In the genomic region with DNA sequence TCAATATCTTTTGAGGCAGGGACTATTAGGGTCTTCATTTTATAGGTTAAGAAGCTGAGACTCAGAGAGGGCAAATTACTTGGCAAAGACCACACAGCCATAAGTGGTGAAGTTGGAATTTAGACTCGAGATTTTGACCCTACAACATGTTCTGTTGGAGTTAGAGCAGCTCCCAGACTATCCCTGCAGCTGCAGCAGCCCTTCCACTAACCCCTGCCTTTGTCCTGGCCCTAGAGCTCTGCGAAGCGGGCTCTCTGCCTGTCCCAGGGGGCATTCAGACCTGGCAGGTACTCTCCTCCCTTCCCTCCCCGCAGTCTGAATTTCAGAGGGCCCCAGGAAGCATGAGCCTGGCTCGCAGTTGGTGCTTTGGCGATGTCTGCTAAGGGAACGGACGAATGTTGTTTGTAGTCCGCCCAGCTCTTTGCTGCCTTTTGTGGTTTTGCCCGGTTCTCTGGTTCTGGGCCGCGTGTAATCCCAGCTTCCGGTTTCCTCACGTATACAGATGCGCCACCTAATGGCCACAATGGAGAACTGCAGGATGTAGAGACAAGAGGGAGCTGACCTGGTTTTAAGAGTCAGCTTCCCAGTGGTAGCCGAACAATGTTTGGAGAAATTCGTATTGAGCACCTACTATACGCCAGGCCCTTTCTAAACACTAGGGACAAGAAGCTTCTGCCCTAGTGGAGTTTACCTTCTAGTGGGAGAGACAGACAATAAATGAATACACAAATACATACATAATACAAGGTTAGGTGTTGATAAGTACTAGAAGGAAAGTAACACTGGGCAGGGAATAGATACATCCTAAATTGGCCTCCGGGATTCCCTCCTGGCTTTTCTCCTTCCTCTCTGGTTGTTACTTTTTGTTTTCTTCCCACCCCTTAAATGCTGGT, we compare ENCODE assay signal across 1 cellular context.
TF ChIP-seq lines count a peak whose summit lies in the region.

No MANE protein-coding gene starts in this region.

TF ChIP-seq in H1, 55 proteins besides CTCF, POLR2A, EP300 and RAD21 (continued from another document):
- no peak for TF ChIP-seq CHD1 (IDR thresholded peaks at IDR 0.05; ENCODE audit: low read depth, low read length)
- no peak for TF ChIP-seq CBX8 (IDR thresholded peaks at IDR 0.05; ENCODE audit: borderline replicate concordance, low read depth, low read length)
- no peak for TF ChIP-seq HDAC2 (IDR thresholded peaks at IDR 0.05; ENCODE audit: borderline replicate concordance in 1 of 2, low read depth in 2 of 2, low read length in 2 of 2)
- TF ChIP-seq, protein P1, sequence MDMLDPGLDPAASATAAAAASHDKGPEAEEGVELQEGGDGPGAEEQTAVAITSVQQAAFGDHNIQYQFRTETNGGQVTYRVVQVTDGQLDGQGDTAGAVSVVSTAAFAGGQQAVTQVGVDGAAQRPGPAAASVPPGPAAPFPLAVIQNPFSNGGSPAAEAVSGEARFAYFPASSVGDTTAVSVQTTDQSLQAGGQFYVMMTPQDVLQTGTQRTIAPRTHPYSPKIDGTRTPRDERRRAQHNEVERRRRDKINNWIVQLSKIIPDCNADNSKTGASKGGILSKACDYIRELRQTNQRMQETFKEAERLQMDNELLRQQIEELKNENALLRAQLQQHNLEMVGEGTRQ (IDR thresholded peaks at IDR 0.05; ENCODE audit: low read length), result no peak
- no peak for TF ChIP-seq POU5F1 (IDR thresholded peaks at IDR 0.05; ENCODE audit: low read depth, low read length)
- TF ChIP-seq SIRT6 (IDR thresholded peaks at IDR 0.05; ENCODE audit: low read length), result no peak
- no peak for TF ChIP-seq KDM1A (IDR thresholded peaks at IDR 0.05; ENCODE audit: borderline replicate concordance, low read length)
- TF ChIP-seq MAFK (IDR thresholded peaks at IDR 0.05; ENCODE audit: low read depth, low read length), result no peak
- 0 out of 2 replicates have a peak, but pooled peaks have one; percentile 18 for TF ChIP-seq CHD2 (IDR thresholded peaks at IDR 0.05; ENCODE audit: low read length)
- TF ChIP-seq, protein P2, sequence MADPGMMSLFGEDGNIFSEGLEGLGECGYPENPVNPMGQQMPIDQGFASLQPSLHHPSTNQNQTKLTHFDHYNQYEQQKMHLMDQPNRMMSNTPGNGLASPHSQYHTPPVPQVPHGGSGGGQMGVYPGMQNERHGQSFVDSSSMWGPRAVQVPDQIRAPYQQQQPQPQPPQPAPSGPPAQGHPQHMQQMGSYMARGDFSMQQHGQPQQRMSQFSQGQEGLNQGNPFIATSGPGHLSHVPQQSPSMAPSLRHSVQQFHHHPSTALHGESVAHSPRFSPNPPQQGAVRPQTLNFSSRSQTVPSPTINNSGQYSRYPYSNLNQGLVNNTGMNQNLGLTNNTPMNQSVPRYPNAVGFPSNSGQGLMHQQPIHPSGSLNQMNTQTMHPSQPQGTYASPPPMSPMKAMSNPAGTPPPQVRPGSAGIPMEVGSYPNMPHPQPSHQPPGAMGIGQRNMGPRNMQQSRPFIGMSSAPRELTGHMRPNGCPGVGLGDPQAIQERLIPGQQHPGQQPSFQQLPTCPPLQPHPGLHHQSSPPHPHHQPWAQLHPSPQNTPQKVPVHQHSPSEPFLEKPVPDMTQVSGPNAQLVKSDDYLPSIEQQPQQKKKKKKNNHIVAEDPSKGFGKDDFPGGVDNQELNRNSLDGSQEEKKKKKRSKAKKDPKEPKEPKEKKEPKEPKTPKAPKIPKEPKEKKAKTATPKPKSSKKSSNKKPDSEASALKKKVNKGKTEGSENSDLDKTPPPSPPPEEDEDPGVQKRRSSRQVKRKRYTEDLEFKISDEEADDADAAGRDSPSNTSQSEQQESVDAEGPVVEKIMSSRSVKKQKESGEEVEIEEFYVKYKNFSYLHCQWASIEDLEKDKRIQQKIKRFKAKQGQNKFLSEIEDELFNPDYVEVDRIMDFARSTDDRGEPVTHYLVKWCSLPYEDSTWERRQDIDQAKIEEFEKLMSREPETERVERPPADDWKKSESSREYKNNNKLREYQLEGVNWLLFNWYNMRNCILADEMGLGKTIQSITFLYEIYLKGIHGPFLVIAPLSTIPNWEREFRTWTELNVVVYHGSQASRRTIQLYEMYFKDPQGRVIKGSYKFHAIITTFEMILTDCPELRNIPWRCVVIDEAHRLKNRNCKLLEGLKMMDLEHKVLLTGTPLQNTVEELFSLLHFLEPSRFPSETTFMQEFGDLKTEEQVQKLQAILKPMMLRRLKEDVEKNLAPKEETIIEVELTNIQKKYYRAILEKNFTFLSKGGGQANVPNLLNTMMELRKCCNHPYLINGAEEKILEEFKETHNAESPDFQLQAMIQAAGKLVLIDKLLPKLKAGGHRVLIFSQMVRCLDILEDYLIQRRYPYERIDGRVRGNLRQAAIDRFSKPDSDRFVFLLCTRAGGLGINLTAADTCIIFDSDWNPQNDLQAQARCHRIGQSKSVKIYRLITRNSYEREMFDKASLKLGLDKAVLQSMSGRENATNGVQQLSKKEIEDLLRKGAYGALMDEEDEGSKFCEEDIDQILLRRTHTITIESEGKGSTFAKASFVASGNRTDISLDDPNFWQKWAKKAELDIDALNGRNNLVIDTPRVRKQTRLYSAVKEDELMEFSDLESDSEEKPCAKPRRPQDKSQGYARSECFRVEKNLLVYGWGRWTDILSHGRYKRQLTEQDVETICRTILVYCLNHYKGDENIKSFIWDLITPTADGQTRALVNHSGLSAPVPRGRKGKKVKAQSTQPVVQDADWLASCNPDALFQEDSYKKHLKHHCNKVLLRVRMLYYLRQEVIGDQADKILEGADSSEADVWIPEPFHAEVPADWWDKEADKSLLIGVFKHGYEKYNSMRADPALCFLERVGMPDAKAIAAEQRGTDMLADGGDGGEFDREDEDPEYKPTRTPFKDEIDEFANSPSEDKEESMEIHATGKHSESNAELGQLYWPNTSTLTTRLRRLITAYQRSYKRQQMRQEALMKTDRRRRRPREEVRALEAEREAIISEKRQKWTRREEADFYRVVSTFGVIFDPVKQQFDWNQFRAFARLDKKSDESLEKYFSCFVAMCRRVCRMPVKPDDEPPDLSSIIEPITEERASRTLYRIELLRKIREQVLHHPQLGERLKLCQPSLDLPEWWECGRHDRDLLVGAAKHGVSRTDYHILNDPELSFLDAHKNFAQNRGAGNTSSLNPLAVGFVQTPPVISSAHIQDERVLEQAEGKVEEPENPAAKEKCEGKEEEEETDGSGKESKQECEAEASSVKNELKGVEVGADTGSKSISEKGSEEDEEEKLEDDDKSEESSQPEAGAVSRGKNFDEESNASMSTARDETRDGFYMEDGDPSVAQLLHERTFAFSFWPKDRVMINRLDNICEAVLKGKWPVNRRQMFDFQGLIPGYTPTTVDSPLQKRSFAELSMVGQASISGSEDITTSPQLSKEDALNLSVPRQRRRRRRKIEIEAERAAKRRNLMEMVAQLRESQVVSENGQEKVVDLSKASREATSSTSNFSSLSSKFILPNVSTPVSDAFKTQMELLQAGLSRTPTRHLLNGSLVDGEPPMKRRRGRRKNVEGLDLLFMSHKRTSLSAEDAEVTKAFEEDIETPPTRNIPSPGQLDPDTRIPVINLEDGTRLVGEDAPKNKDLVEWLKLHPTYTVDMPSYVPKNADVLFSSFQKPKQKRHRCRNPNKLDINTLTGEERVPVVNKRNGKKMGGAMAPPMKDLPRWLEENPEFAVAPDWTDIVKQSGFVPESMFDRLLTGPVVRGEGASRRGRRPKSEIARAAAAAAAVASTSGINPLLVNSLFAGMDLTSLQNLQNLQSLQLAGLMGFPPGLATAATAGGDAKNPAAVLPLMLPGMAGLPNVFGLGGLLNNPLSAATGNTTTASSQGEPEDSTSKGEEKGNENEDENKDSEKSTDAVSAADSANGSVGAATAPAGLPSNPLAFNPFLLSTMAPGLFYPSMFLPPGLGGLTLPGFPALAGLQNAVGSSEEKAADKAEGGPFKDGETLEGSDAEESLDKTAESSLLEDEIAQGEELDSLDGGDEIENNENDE (IDR thresholded peaks at IDR 0.05; ENCODE audit: insufficient replicate concordance, low read length), result no peak
- TF ChIP-seq CEBPB (IDR thresholded peaks at IDR 0.05; ENCODE audit: low read depth, low read length), result 0 out of 2 replicates have a peak, but pooled peaks have one; percentile 17
- TF ChIP-seq NRF1 (IDR thresholded peaks at IDR 0.05; ENCODE audit: low read depth, low read length), result no peak
- TF ChIP-seq ASH2L (IDR thresholded peaks at IDR 0.05; ENCODE audit: low read length), result peak; percentile 61
- no peak for TF ChIP-seq KDM4A (IDR thresholded peaks at IDR 0.05; ENCODE audit: low read depth, low read length, severe bottlenecking)
- no peak for TF ChIP-seq RFX5 (IDR thresholded peaks at IDR 0.05; ENCODE audit: borderline replicate concordance, low read depth, low read length)
- no peak for TF ChIP-seq GTF2F1 (IDR thresholded peaks at IDR 0.05; ENCODE audit: borderline replicate concordance, low read depth, low read length)
- no peak for TF ChIP-seq PHF8 (conservative IDR thresholded peaks at IDR 0.05; ENCODE audit: low read depth, low read length)
- TF ChIP-seq CBX5 (IDR thresholded peaks at IDR 0.05; ENCODE audit: low read depth, low read length), result no peak
- TF ChIP-seq FOSL1 (IDR thresholded peaks at IDR 0.05; ENCODE audit: insufficient read depth, low read depth, low read length), result no peak
- no peak for TF ChIP-seq SIX5 (IDR thresholded peaks at IDR 0.05; ENCODE audit: low read depth, low read length)
- no peak; the same call in 1 of the 2 replicates for TF ChIP-seq RBBP5 (IDR thresholded peaks at IDR 0.05; ENCODE audit: borderline replicate concordance, low read depth, low read length)
- TF ChIP-seq TBP (IDR thresholded peaks at IDR 0.05; ENCODE audit: low read depth, low read length), result peak; percentile 70
- 0 out of 2 replicates have a peak, but pooled peaks have one; percentile 64 for TF ChIP-seq SP4 (IDR thresholded peaks at IDR 0.05; ENCODE audit: low read length)
- TF ChIP-seq BACH1 (IDR thresholded peaks at IDR 0.05; ENCODE audit: low read length), result no peak
- TF ChIP-seq EZH2 (IDR thresholded peaks at IDR 0.05; ENCODE audit: low read depth, low read length, severe bottlenecking), result no peak
- TF ChIP-seq, protein P3, sequence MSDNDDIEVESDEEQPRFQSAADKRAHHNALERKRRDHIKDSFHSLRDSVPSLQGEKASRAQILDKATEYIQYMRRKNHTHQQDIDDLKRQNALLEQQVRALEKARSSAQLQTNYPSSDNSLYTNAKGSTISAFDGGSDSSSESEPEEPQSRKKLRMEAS (IDR thresholded peaks at IDR 0.05), result peak; percentile 96
- no peak for TF ChIP-seq NANOG (IDR thresholded peaks at IDR 0.05; ENCODE audit: insufficient read depth, low read depth, low read length, poor library complexity, severe bottlenecking)
- peak; percentile 79 for TF ChIP-seq TAF1 (IDR thresholded peaks at IDR 0.05; ENCODE audit: low read depth, low read length)
- TF ChIP-seq CTBP2 (IDR thresholded peaks at IDR 0.05; ENCODE audit: borderline replicate concordance, insufficient read depth, insufficient read length, low read length), result no peak
- no peak for TF ChIP-seq TCF12 (IDR thresholded peaks at IDR 0.05; ENCODE audit: low read depth, low read length)
- TF ChIP-seq SIN3A (conservative IDR thresholded peaks at IDR 0.05 in 1 of 2, IDR thresholded peaks at IDR 0.05 in 1 of 2; ENCODE audit: low read depth in 1 of 2, low read length in 2 of 2), result no peak
- no peak for TF ChIP-seq TEAD4 (IDR thresholded peaks at IDR 0.05; ENCODE audit: low read depth, low read length)
- no peak for TF ChIP-seq BRCA1 (IDR thresholded peaks at IDR 0.05; ENCODE audit: low read depth, low read length)
- no peak for TF ChIP-seq SUZ12 (IDR thresholded peaks at IDR 0.05; ENCODE audit: low read length)
- no peak for TF ChIP-seq SP2 (IDR thresholded peaks at IDR 0.05; ENCODE audit: low read length)
- TF ChIP-seq, protein P4, sequence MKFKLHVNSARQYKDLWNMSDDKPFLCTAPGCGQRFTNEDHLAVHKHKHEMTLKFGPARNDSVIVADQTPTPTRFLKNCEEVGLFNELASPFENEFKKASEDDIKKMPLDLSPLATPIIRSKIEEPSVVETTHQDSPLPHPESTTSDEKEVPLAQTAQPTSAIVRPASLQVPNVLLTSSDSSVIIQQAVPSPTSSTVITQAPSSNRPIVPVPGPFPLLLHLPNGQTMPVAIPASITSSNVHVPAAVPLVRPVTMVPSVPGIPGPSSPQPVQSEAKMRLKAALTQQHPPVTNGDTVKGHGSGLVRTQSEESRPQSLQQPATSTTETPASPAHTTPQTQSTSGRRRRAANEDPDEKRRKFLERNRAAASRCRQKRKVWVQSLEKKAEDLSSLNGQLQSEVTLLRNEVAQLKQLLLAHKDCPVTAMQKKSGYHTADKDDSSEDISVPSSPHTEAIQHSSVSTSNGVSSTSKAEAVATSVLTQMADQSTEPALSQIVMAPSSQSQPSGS (IDR thresholded peaks at IDR 0.05; ENCODE audit: low read length), result 0 out of 2 replicates have a peak, but pooled peaks have one; percentile 44
- no peak for TF ChIP-seq KDM5A (IDR thresholded peaks at IDR 0.05; ENCODE audit: low read length)
- peak; percentile 65 for TF ChIP-seq SP1 (IDR thresholded peaks at IDR 0.05; ENCODE audit: low read depth, low read length)
- TF ChIP-seq EGR1 (IDR thresholded peaks at IDR 0.05; ENCODE audit: borderline replicate concordance, low read depth, low read length), result no peak
- TF ChIP-seq GABPA (IDR thresholded peaks at IDR 0.05; ENCODE audit: borderline replicate concordance, insufficient read depth, low read length), result peak; percentile 75; the same call in 1 of the 2 replicates
- TF ChIP-seq SRF (IDR thresholded peaks at IDR 0.05; ENCODE audit: low read depth, low read length), result no peak
- 0 out of 2 replicates have a peak, but pooled peaks have one; percentile 42 for TF ChIP-seq CREB1 (IDR thresholded peaks at IDR 0.05)
- TF ChIP-seq RXRA (IDR thresholded peaks at IDR 0.05; ENCODE audit: insufficient read depth, low read depth, low read length), result no peak
